ENCODE assay signal across 24 cellular contexts in genomic region chr17:22692066-22692800, GRCh38.
"Had no signal": no experiment of that assay in that cellular context is flagged by ENCODE, and none has a peak within 500 bp of the region (broad histone marks: within the 10 kb centered on the region; RNA-seq: fewer than 3 reads in every experiment).

No MANE protein-coding gene starts in this region.

- H3K4me1 ChIP-seq: Peyer's patch, SJSA1 had no signal

- H3K9me3 ChIP-seq: SJSA1 had no signal

- H3K27ac ChIP-seq: brain microvascular endothelial cell, Peyer's patch, RWPE1, SJSA1 had no signal

- H3K36me3 ChIP-seq: brain microvascular endothelial cell, Peyer's patch, SJSA1 had no signal

- DNase-seq: activated B cell treated with CpG ODN at 0.5 μM for 24 hours; activated CD4-positive, alpha-beta T cell treated with anti-CD3 and anti-CD28 coated beads for 1 hour; activated CD4-positive, alpha-beta T cell treated with anti-CD3 and anti-CD28 coated beads, Interleukin-2, amount 10 ng/mL, durations not matched to agents 24 days and 14 days; activated CD4-positive, alpha-beta T cell treated with anti-CD3 and anti-CD28 coated beads, Interleukin-2, amount 50 U/mL, for 48 hours; activated gamma-delta T cell; activated naive CD4-positive, alpha-beta T cell treated with anti-CD3 and anti-CD28 coated beads for 36 hours; activated T-cell treated with anti-CD3 and anti-CD28 coated beads, Interleukin-2, amount 50 U/mL, for 48 hours; amygdala; brain microvascular endothelial cell; Kasumi-1; KBM-7; NCI-H1048; NCI-H146; NCI-H187 treated with DMSO at 0.1 percent for 48 hours; NCI-H2081 treated with DMSO at 0.1 percent for 48 hours; NCI-H345; NCI-H510A; NCI-H526 treated with DMSO at 0.1 percent for 48 hours; Peyer's patch; SHP77; T-helper 2 cell; T1000 had no signal

- H3K27me3 ChIP-seq: brain microvascular endothelial cell, Peyer's patch, SJSA1 had no signal

- H3K4me3 ChIP-seq: Peyer's patch, SJSA1 had no signal
